20 cellular contexts compared by ENCODE assay signal in genomic region chr11:27820249-27820648, GRCh38.
"Had no signal": no experiment of that assay in that cellular context is flagged by ENCODE, and none has a peak within 500 bp of the region (broad histone marks: within the 10 kb centered on the region; RNA-seq: fewer than 3 reads in every experiment).

No MANE protein-coding gene starts in this region.

- ATAC-seq: natural killer cell, sciatic nerve had no signal

- H3K79me2 ChIP-seq: hepatocyte had no signal

- H3K36me3 ChIP-seq: brain microvascular endothelial cell, left ventricle myocardium inferior, stomach, transverse colon, uterus had no signal

- DNase-seq: activated CD4-positive, alpha-beta memory T cell treated with anti-CD3 and anti-CD28 coated beads for 36 hours; activated CD4-positive, alpha-beta T cell treated with anti-CD3 and anti-CD28 coated beads for 48 hours; activated effector memory CD4-positive, alpha-beta T cell treated with Interleukin-2 at 50 U/mL for 16 hours; activated naive CD4-positive, alpha-beta T cell treated with anti-CD3 and anti-CD28 coated beads for 36 hours; activated naive CD8-positive, alpha-beta T cell treated with anti-CD3 and anti-CD28 coated beads, Interleukin-2, amount 10 ng/mL, durations not matched to agents 7 days and 5 days; activated T-cell treated with anti-CD3 and anti-CD28 coated beads, Interleukin-2, amount 50 U/mL, for 48 hours; anterior cingulate cortex; brain microvascular endothelial cell; cortex of kidney; foreskin melanocyte; glutamatergic neuron; left ventricle myocardium inferior; natural killer cell; stimulated activated CD4-positive, alpha-beta T cell treated with anti-CD3 and anti-CD28 coated beads, Interleukin-15, amount 100 ng/mL, for 24 hours; stomach; transverse colon; uterus had no signal

- H3K4me3 ChIP-seq: hepatocyte, left ventricle myocardium inferior, smooth muscle cell, stomach, transverse colon, uterus had no signal

- H3K4me2 ChIP-seq: hepatocyte, smooth muscle cell had no signal

- H3K9me3 ChIP-seq: left ventricle myocardium inferior, stomach, transverse colon, uterus had no signal

- H3K4me1 ChIP-seq: left ventricle myocardium inferior, stomach, transverse colon, uterus had no signal

- H2AFZ ChIP-seq: hepatocyte had no signal

- H3K27ac ChIP-seq: brain microvascular endothelial cell, hepatocyte, left ventricle myocardium inferior, stomach, transverse colon, uterus had no signal

- H3K27me3 ChIP-seq: brain microvascular endothelial cell, hepatocyte, stomach, transverse colon, uterus had no signal
